8 cellular contexts compared by ENCODE assay signal in genomic region chr1:34852677-34853217, GRCh38. TPM values are rescaled to one million over a fixed set of nuclear protein-coding genes. Genes with fewer than 3 reads are reported as not detected.
A peak's percentile ranks its signal among the peaks of the same experiment; 100 is the strongest.
DNase-seq lines count a peak whose midpoint lies in the region; ATAC-seq, FAIRE-seq and TF ChIP-seq lines count a peak whose summit lies in the region.

No MANE protein-coding gene starts in this region.

- peak; percentile 98 for TF ChIP-seq CTCF in SU-DHL-6 (IDR thresholded peaks at IDR 0.05; ENCODE audit: insufficient read depth, low read length, poor library complexity, severe bottlenecking)
- TF ChIP-seq CTCF in heart left ventricle (IDR thresholded peaks at IDR 0.05), result peak; percentile 92 to 98 (median 97)
- peak; percentile 99 for TF ChIP-seq CTCF in progenitor cell of endocrine pancreas (IDR thresholded peaks at IDR 0.05; ENCODE audit: unreplicated experiment)

- 23 to 32% (median 29%) methylated on average over 6 of the region's 6 CpGs for WGBS in heart left ventricle, 4 donors

- H3K4me2 ChIP-seq in SU-DHL-6 (ENCODE audit: low read depth, low read length, poor library complexity, severe bottlenecking), result no peak overlapping the region

- peaks cover 38% of the 10 kb centered on the region for H3K36me3 Mint-ChIP-seq in activated naive CD8-positive, alpha-beta T cell treated with anti-CD3 and anti-CD28 coated beads, Interleukin-2, amount 50 U/mL, for 24 hours (ENCODE audit: low read depth)
- H3K36me3 Mint-ChIP-seq in progenitor cell of endocrine pancreas (ENCODE audit: insufficient read depth), result peaks cover 15% of the 10 kb centered on the region

- H3K79me2 ChIP-seq in SU-DHL-6 (ENCODE audit: insufficient read depth, low read length), result peaks cover 25% of the 10 kb centered on the region

- no peaks in the 10 kb centered on the region for H3K9me3 Mint-ChIP-seq in activated naive CD8-positive, alpha-beta T cell treated with anti-CD3 and anti-CD28 coated beads, Interleukin-2, amount 50 U/mL, for 24 hours
- no peaks in the 10 kb centered on the region for H3K9me3 Mint-ChIP-seq in progenitor cell of endocrine pancreas (ENCODE audit: low read depth)

- H3K9ac ChIP-seq in SU-DHL-6 (ENCODE audit: low read length), result no peak overlapping the region

- no peak overlapping the region for H3K4me3 ChIP-seq in SU-DHL-6 (ENCODE audit: insufficient read depth, low read length, poor library complexity, severe bottlenecking)
- no peak overlapping the region for H3K4me3 ChIP-seq in heart left ventricle

- peaks cover 0 to 57% (median 32%) of the 10 kb centered on the region in 12 donors for H3K4me1 ChIP-seq in heart left ventricle

- H3K27me3 Mint-ChIP-seq in activated naive CD8-positive, alpha-beta T cell treated with anti-CD3 and anti-CD28 coated beads, Interleukin-2, amount 50 U/mL, for 24 hours, result no peaks in the 10 kb centered on the region
- H3K27me3 Mint-ChIP-seq in progenitor cell of endocrine pancreas, result peaks cover 7% of the 10 kb centered on the region

- H3K27me3 ChIP-seq in SU-DHL-6 (ENCODE audit: low read length) (no peaks in the 10 kb centered on the region), heart left ventricle (no peaks in the 10 kb centered on the region)

- H3K36me3 ChIP-seq in SU-DHL-6 (ENCODE audit: low read length) (no peaks in the 10 kb centered on the region), heart left ventricle (peaks cover 0 to 66% (median 29%) of the 10 kb centered on the region in 9 donors)

- FAIRE-seq in GM12892 (lab: Jason Lieb, UNC) (peak; percentile 97), urothelium cell line (lab: Jason Lieb, UNC) (peak; percentile 75)

- TF ChIP-seq POLR2A in GM12892 (IDR thresholded peaks at IDR 0.05; ENCODE audit: low read depth, low read length) (no peak), heart left ventricle (IDR thresholded peaks at IDR 0.05) (peak in 1 of 2 donors; percentile 12)

- H2AFZ ChIP-seq in SU-DHL-6 (ENCODE audit: low read depth, low read length, severe bottlenecking), result no peak overlapping the region

- H3K27ac ChIP-seq in SU-DHL-6 (ENCODE audit: low read depth, low read length) (no peak overlapping the region), heart left ventricle (peak overlapping the region in 10 of 12 donors; percentile 1 to 77 (median 56))

- H3K27ac Mint-ChIP-seq in activated naive CD8-positive, alpha-beta T cell treated with anti-CD3 and anti-CD28 coated beads, Interleukin-2, amount 50 U/mL, for 24 hours, result peak overlapping the region; percentile 21
- H3K27ac Mint-ChIP-seq in progenitor cell of endocrine pancreas, result peak overlapping the region; percentile 80

- ATAC-seq in HG02852 (IDR thresholded peaks at IDR 0.05; ENCODE audit: unreplicated experiment), result peak; percentile 91
- peak; percentile 98 for ATAC-seq in activated naive CD8-positive, alpha-beta T cell treated with anti-CD3 and anti-CD28 coated beads, Interleukin-2, amount 50 U/mL, for 24 hours
- peak; percentile 83 to 95 (median 94) for ATAC-seq in heart left ventricle

- H3K9me3 ChIP-seq in SU-DHL-6 (ENCODE audit: insufficient read depth, low read length) (no peaks in the 10 kb centered on the region), heart left ventricle (no peaks in the 10 kb centered on the region)

- H4K20me1 ChIP-seq in SU-DHL-6 (ENCODE audit: low read depth, low read length), result no peaks in the 10 kb centered on the region; the same call in 1 of the 2 replicates

- H3K4me3 Mint-ChIP-seq in activated naive CD8-positive, alpha-beta T cell treated with anti-CD3 and anti-CD28 coated beads, Interleukin-2, amount 50 U/mL, for 24 hours, result no peak overlapping the region
- no peak overlapping the region for H3K4me3 Mint-ChIP-seq in progenitor cell of endocrine pancreas (ENCODE audit: low read depth)

- peak; percentile 76 for DNase-seq in GM12892 (ENCODE audit: insufficient read length)
- DNase-seq in NCI-H1417 treated with DMSO at 0.1 percent for 48 hours (lab: John Stamatoyannopoulos, UW), result peak; percentile 82
- DNase-seq in activated naive CD8-positive, alpha-beta T cell treated with anti-CD3 and anti-CD28 coated beads, Interleukin-2, amount 50 U/mL, for 24 hours, result peak; percentile 88
- DNase-seq in heart left ventricle, result peak; percentile 86 to 90 (median 88)
- DNase-seq in progenitor cell of endocrine pancreas (ENCODE audit: low spot score, unreplicated experiment), result peak; percentile 91
- peak; percentile 96 for DNase-seq in urothelium cell line (ENCODE audit: low spot score)

- 0 out of 2 replicates have a peak, but pooled peaks cover 6% of the 10 kb centered on the region for H3F3A ChIP-seq in SU-DHL-6 (ENCODE audit: insufficient read depth)

- peaks cover 19% of the 10 kb centered on the region for H3K4me1 Mint-ChIP-seq in activated naive CD8-positive, alpha-beta T cell treated with anti-CD3 and anti-CD28 coated beads, Interleukin-2, amount 50 U/mL, for 24 hours
- H3K4me1 Mint-ChIP-seq in progenitor cell of endocrine pancreas (ENCODE audit: low read depth), result peaks cover 29% of the 10 kb centered on the region

- intact Hi-C loops in heart left ventricle (cut with DNase I), result loop anchor here in 9 of 10 donors (1.0 to 2.0 kb wide), 4 partner anchors 14 to 66 kb away; no protein-coding TSS in a partner anchor

- H3K9me2 ChIP-seq in SU-DHL-6 (replicated peaks; ENCODE audit: insufficient read depth, low read length), result no peaks in the 10 kb centered on the region

RNA-seq across cellular contexts. Expression of gene SMIM12, which starts 6.8 kb away (rescaled TPM):
- polyA plus RNA-seq in GM12892 (2012; ENCODE audit: missing spikeins), result 26.3 TPM
- total RNA-seq in heart left ventricle (10 to 100 TPM; 33.5 to 52.4 (median 37.8) TPM), progenitor cell of endocrine pancreas (35.7 and 39.5 TPM in 2 replicates)
- polyA plus RNA-seq in heart left ventricle, result 10 to 100 TPM; 16.1 to 98.5 TPM

RNA-seq across cellular contexts. Expression of gene GJA4, which starts 59.9 kb away (rescaled TPM):
- polyA plus RNA-seq in GM12892 (2012; ENCODE audit: missing spikeins), result not detected
- total RNA-seq in heart left ventricle (10 to 100 TPM; 14.2 to 78.0 (median 22.6) TPM), progenitor cell of endocrine pancreas (42.2 and 48.0 TPM in 2 replicates)
- polyA plus RNA-seq in heart left ventricle, result 10 to 100 TPM; 23.0 to 36.9 TPM
